Comparison of ENCODE assay signal across 10 cellular contexts in the genomic region with DNA sequence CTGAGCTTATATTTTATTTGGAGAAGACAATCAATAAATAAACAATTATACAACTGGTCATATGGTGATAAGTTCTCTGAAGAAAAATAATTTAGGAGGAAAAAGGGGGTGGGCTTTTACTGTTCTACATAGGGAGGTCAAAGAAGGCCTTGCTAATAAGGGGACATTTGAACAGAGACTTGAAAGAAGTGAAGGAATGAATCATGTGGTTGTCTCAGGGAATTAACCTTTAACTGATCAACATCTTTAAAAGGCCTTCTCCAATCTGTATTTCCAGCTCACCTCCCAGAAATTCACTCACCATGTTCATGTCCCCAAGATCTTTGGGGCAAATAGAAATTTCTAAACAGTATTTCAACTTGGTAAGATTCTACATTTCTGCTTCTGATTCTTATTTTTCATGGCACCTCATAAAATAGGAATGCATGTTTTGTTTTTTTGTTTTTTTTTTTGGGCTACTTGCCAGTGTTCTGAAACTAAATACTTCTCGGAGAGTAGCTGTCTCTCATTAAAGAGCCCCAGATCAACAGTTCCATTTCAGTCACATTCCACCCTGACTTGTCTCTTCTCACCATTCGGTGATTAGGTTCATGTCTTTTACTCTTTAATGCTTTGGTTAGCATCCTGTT. TPM values are rescaled to one million over a fixed set of nuclear protein-coding genes. Genes with fewer than 3 reads are reported as not detected.
DNase-seq lines count a peak whose midpoint lies in the region; ATAC-seq and TF ChIP-seq lines count a peak whose summit lies in the region.
"Had no signal": no experiment of that assay in that cellular context is flagged by ENCODE, and none has a peak within 500 bp of the region (broad histone marks: within the 10 kb centered on the region; RNA-seq: fewer than 3 reads in every experiment).

No MANE protein-coding gene starts in this region.

- ATAC-seq in gastrocnemius medialis (no peak), HG03457 (IDR thresholded peaks at IDR 0.05; ENCODE audit: unreplicated experiment) (no peak), esophagus mucosa (no peak)

- in situ Hi-C loops in gastrocnemius medialis (cut with MboI; ENCODE audit: low sequenced_read_pairs in 4 of 4), result no loop called here

- intact Hi-C loops in gastrocnemius medialis (cut with DNase I; ENCODE audit: low total_unique reads), result no loop called here

- H3K27me3 ChIP-seq in SJSA1 (replicated peaks), result no peaks in the 10 kb centered on the region
- H3K27me3 ChIP-seq in gastrocnemius medialis, result no peaks in the 10 kb centered on the region

- H3K27ac ChIP-seq in SJSA1, result peak overlapping the region; percentile 8; the same call in 1 of the 2 replicates
- H3K27ac ChIP-seq in gastrocnemius medialis, result peak overlapping the region; percentile 30 to 63 (median 49)

- H3K4me1 ChIP-seq in SJSA1 (replicated peaks), result peaks cover 14% of the 10 kb centered on the region
- peaks cover 39 to 41% of the 10 kb centered on the region in 2 donors for H3K4me1 ChIP-seq in gastrocnemius medialis

- no peaks in the 10 kb centered on the region for H3K9me3 ChIP-seq in SJSA1 (replicated peaks)
- H3K9me3 ChIP-seq in gastrocnemius medialis, result no peaks in the 10 kb centered on the region

- H3K4me3 ChIP-seq in SJSA1 (no peak overlapping the region), fibroblast of mammary gland (ENCODE audit: control insufficient read depth, low read depth, low read length) (no peak overlapping the region), gastrocnemius medialis (no peak overlapping the region)

- TF ChIP-seq POLR2A in gastrocnemius medialis (IDR thresholded peaks at IDR 0.05), result no peak

- no peak for TF ChIP-seq CTCF in fibroblast of mammary gland (conservative IDR thresholded peaks at IDR 0.05; ENCODE audit: control insufficient read depth, insufficient read depth, low read depth, low read length)
- TF ChIP-seq CTCF in gastrocnemius medialis (IDR thresholded peaks at IDR 0.05 in 4 of 5, conservative IDR thresholded peaks at IDR 0.05 in 1 of 5), result no peak

- DNase-seq in ELR (ENCODE audit: low read depth), result peak; percentile 19
- peak in 1 of 2 experiments; percentile 31 for DNase-seq in SJSA1 (ENCODE audit: low read depth in 1 of 2, low spot score in 2 of 2)
- peak; percentile 45 for DNase-seq in fibroblast of mammary gland (ENCODE audit: low read depth)
- no peak for DNase-seq in gastrocnemius medialis
- DNase-seq in GF-D8 (lab: John Stamatoyannopoulos, UW), result no peak
- DNase-seq in SIG-M5 (lab: John Stamatoyannopoulos, UW), result no peak
- DNase-seq: KG1, NCI-H69 had no signal

- H3K36me3 ChIP-seq in SJSA1, result 0 out of 2 replicates have a peak, but pooled peaks cover 3% of the 10 kb centered on the region
- H3K36me3 ChIP-seq in gastrocnemius medialis, result no peaks in the 10 kb centered on the region

RNA-seq across cellular contexts. Expression of gene LPAR6, which starts 19.2 kb away (rescaled TPM):
- 4.6 and 6.8 TPM in 2 replicates for total RNA-seq in SJSA1 (2014; rRNA removed; shearing (Covaris generic))
- total RNA-seq in gastrocnemius medialis (10 to 100 TPM in 1 of 4 donors, 1 to 10 TPM in 3; 4.1 to 20.6 (median 6.1) TPM), esophagus mucosa (71.7 TPM)

Comparison
In these comparisons a context has a peak if more than half of its experiments do, and no peak if none do; other contexts are left out.
1. DNase-seq: peak in ELR (single experiment) and fibroblast of mammary gland (single experiment); none in gastrocnemius medialis (0 of 2), GF-D8 (single experiment) and SIG-M5 (single experiment).